ENCODE assay signal across 9 cellular contexts in genomic region chr1:241627453-241628329, GRCh38. TPM values are rescaled to one million over a fixed set of nuclear protein-coding genes. Genes with fewer than 3 reads are reported as not detected.
A peak's percentile ranks its signal among the peaks of the same experiment; 100 is the strongest.
DNase-seq lines count a peak whose midpoint lies in the region; ATAC-seq and TF ChIP-seq lines count a peak whose summit lies in the region.
"Had no signal": no experiment of that assay in that cellular context is flagged by ENCODE, and none has a peak within 500 bp of the region (broad histone marks: within the 10 kb centered on the region; RNA-seq: fewer than 3 reads in every experiment).

No MANE protein-coding gene starts in this region.

- peaks cover 0 to 11% (median 0%) of the 10 kb centered on the region in 4 donors for H3K4me1 ChIP-seq in stomach

- no TSS peak for BruUV-seq in Calu3 (replicated peaks; lab: Mats Ljungman, UMichigan)

- H3K27ac Mint-ChIP-seq in Calu3 (ENCODE audit: unreplicated experiment): no peak overlapping the region
- H3K27ac Mint-ChIP-seq in activated naive CD8-positive, alpha-beta T cell: peak overlapping the region; percentile 86
- peak overlapping the region; percentile 32 to 68 (median 40) for H3K27ac Mint-ChIP-seq in immature natural killer cell

- H3K36me3 Mint-ChIP-seq in Calu3 (ENCODE audit: insufficient read depth, unreplicated experiment) (no peaks in the 10 kb centered on the region), immature natural killer cell (peaks cover 4 to 9% (median 4%) of the 10 kb centered on the region in 3 donors)
- H3K36me3 Mint-ChIP-seq in activated naive CD8-positive, alpha-beta T cell: peaks cover 5% of the 10 kb centered on the region

- no peak for TF ChIP-seq EP300 in stomach (IDR thresholded peaks at IDR 0.05)

- ATAC-seq in GM18868 (IDR thresholded peaks at IDR 0.05; ENCODE audit: unreplicated experiment) (peak; percentile 81), HG03045 (IDR thresholded peaks at IDR 0.05; ENCODE audit: unreplicated experiment) (peak; percentile 75)

- H3K9me3 Mint-ChIP-seq in Calu3 (ENCODE audit: low read depth, unreplicated experiment): no peaks in the 10 kb centered on the region
- no peaks in the 10 kb centered on the region for H3K9me3 Mint-ChIP-seq in activated naive CD8-positive, alpha-beta T cell (ENCODE audit: low read depth)
- no peaks in the 10 kb centered on the region for H3K9me3 Mint-ChIP-seq in immature natural killer cell

- no peak for TF ChIP-seq POLR2A in stomach (IDR thresholded peaks at IDR 0.05)

- H3K27me3 ChIP-seq in stomach: no peaks in the 10 kb centered on the region

- H3K9me3 ChIP-seq in stomach: no peaks in the 10 kb centered on the region

- H3K4me3 ChIP-seq in stomach: no peak overlapping the region

- WGBS in stomach, 5 donors: 37 to 58% (median 48%) methylated on average over 9 of the region's 9 CpGs

- TF ChIP-seq CTCF in Calu3 (IDR thresholded peaks at IDR 0.05; ENCODE audit: unreplicated experiment) (peak; percentile 75), stomach (IDR thresholded peaks at IDR 0.05) (peak in 3 of 7 experiments; percentile 21 to 46 (median 29))

- H3K36me3 ChIP-seq in stomach: peaks cover 0 to 4% (median 0%) of the 10 kb centered on the region in 4 donors

- DNase-seq in Calu3 (peak; percentile 67), NCI-H82 (lab: John Stamatoyannopoulos, UW) (peak; percentile 67), immature natural killer cell (peak; percentile 34 to 46 (median 36)), superior temporal gyrus (ENCODE audit: extremely low spot score) (peak; percentile 71), stomach (no peak)

- CTCF ChIA-PET in Calu3 (lab: Charles Lee): interaction anchor here (0.7 to 4.3 kb wide), 4 partner anchors 12 to 109 kb away, joined by 3 to 29 read pairs (median 5); partner anchors contain the start of gene FH

- intact Hi-C loops in Calu3 (cut with micrococcal nuclease; ENCODE audit: unreplicated experiment) (loop anchor here (1.0 to 5.0 kb wide), 4 partner anchors 12 to 210 kb away; no protein-coding TSS in a partner anchor), stomach (cut with DNase I; ENCODE audit: low total_unique reads) (no loop called here)

- H3K4me1 Mint-ChIP-seq in Calu3 (ENCODE audit: low read depth, unreplicated experiment) (peaks cover 37% of the 10 kb centered on the region), immature natural killer cell (peaks cover 6 to 15% of the 10 kb centered on the region in 2 donors)
- H3K4me1 Mint-ChIP-seq in activated naive CD8-positive, alpha-beta T cell (ENCODE audit: low read depth): peaks cover 33% of the 10 kb centered on the region

- no peaks in the 10 kb centered on the region for H3K27me3 Mint-ChIP-seq in Calu3 (ENCODE audit: unreplicated experiment)
- H3K27me3 Mint-ChIP-seq in activated naive CD8-positive, alpha-beta T cell: no peaks in the 10 kb centered on the region
- H3K27me3 Mint-ChIP-seq in immature natural killer cell (ENCODE audit: low read depth in 3 of 3): no peaks in the 10 kb centered on the region

- no peak overlapping the region for H3K27ac ChIP-seq in stomach

- no peak overlapping the region for H3K4me3 Mint-ChIP-seq in Calu3 (ENCODE audit: low read depth, unreplicated experiment)
- H3K4me3 Mint-ChIP-seq in activated naive CD8-positive, alpha-beta T cell: peak overlapping the region; percentile 74
- peak overlapping the region; percentile 17 to 55 (median 43) for H3K4me3 Mint-ChIP-seq in immature natural killer cell

RNA-seq across cellular contexts. Expression of gene CHML, which starts 12.5 kb away (rescaled TPM):
- total RNA-seq in Calu3 (2022) (28.2 and 30.4 TPM in 2 replicates), stomach (10 to 100 TPM in 2 of 5 donors, 1 to 10 TPM in 3; 2.3 to 26.4 (median 5.5) TPM)
- polyA plus RNA-seq in immature natural killer cell (1 to 10 TPM; 2.0 to 5.8 (median 3.2) TPM), stomach (1 to 10 TPM; 1.1 to 1.7 (median 1.7) TPM)

RNA-seq across cellular contexts. Expression of gene OPN3, which starts 12.5 kb away (rescaled TPM):
- total RNA-seq in Calu3 (2022) (15.3 and 22.0 TPM in 2 replicates), stomach (10 to 100 TPM in 1 of 5 donors, 1 to 10 TPM in 3, not detected in 1; 1.8 to 11.7 (median 7.6) TPM)
- polyA plus RNA-seq in immature natural killer cell (10 to 100 TPM; 13.5 to 20.8 (median 14.1) TPM), stomach (10 to 100 TPM in 1 of 3 donors, 1 to 10 TPM in 2; 5.8 to 15.1 (median 8.1) TPM)

RNA-seq across cellular contexts. Expression of gene WDR64, which starts 24.4 kb away (rescaled TPM):
- total RNA-seq in Calu3 (2022) (not detected in 2 replicates), stomach (not detected)
- polyA plus RNA-seq in immature natural killer cell (not detected), stomach (under 1 TPM in 1 of 3 donors, not detected in 2; 0.61 TPM)
- total RNA-seq: temporal lobe had no signal
